8 cellular contexts compared by ENCODE assay signal in genomic region chr7:88759216-88759955, GRCh38. TPM values are rescaled to one million over a fixed set of nuclear protein-coding genes. Genes with fewer than 3 reads are reported as not detected.
DNase-seq lines count a peak whose midpoint lies in the region; ATAC-seq and TF ChIP-seq lines count a peak whose summit lies in the region.

TSS of gene ZNF804B (plus strand) at chr7:88759700. CDS start at chr7:88759977, 277 bp downstream.

- H3K9me3 ChIP-seq in body of pancreas: no peaks in the 10 kb centered on the region
- H3K9me3 ChIP-seq in lung (ENCODE audit: control insufficient read depth in 2 of 2, insufficient read depth in 1 of 2, low read length in 1 of 2): peaks cover 0 to 3% of the 10 kb centered on the region in 2 donors
- no peaks in the 10 kb centered on the region for H3K9me3 ChIP-seq in upper lobe of right lung

- 0 to 1% methylated on average over 14 to 62 of the region's 64 CpGs for WGBS in body of pancreas, 2 donors
- 0 to 2% methylated on average over 57 to 64 of the region's 64 CpGs for WGBS in lung, 2 donors

- H3K4me1 Mint-ChIP-seq in activated T-cell treated with anti-CD3 and anti-CD28 coated beads, Interleukin-2, amount 50 U/mL, for 24 hours (ENCODE audit: low read depth): no peaks in the 10 kb centered on the region

- H3K27me3 ChIP-seq in body of pancreas (peaks cover 3 to 10% of the 10 kb centered on the region in 2 donors), lung (ENCODE audit: control insufficient read depth, insufficient read depth) (peaks cover 4% of the 10 kb centered on the region), upper lobe of right lung (peaks cover 45% of the 10 kb centered on the region)

- H3K4me3 ChIP-seq in body of pancreas (peak within 1 kb of the TSS; percentile 28 to 41), lung (no peak within 1 kb of the TSS), upper lobe of right lung (no peak within 1 kb of the TSS)

- ATAC-seq in body of pancreas (peak; percentile 81), lung (ENCODE audit: insufficient read depth, low FRiP score) (peak; percentile 38), upper lobe of right lung (peak; percentile 54), HG03095 (IDR thresholded peaks at IDR 0.05; ENCODE audit: unreplicated experiment) (no peak), GM21526 (IDR thresholded peaks at IDR 0.05; ENCODE audit: low FRiP score, unreplicated experiment) (no peak), GM21367 (IDR thresholded peaks at IDR 0.05; ENCODE audit: unreplicated experiment) (no peak)

- TF ChIP-seq CTCF in body of pancreas (IDR thresholded peaks at IDR 0.05) (peak in 3 of 7 experiments; percentile 14 to 22 (median 20)), lung (IDR thresholded peaks at IDR 0.05; ENCODE audit: control extremely low read depth, extremely low read depth) (no peak), upper lobe of right lung (IDR thresholded peaks at IDR 0.05) (no peak)

- no peaks in the 10 kb centered on the region for H3K9me3 Mint-ChIP-seq in activated T-cell treated with anti-CD3 and anti-CD28 coated beads, Interleukin-2, amount 50 U/mL, for 24 hours

- H3K27ac ChIP-seq in body of pancreas (peak within 1 kb of the TSS in 3 of 4 donors; percentile 60 to 70 (median 68)), lung (ENCODE audit: low read depth in 1 of 2, low read length in 1 of 2) (no peak within 1 kb of the TSS), upper lobe of right lung (no peak within 1 kb of the TSS)

- peaks cover 17% of the 10 kb centered on the region for H3K4me1 ChIP-seq in body of pancreas
- H3K4me1 ChIP-seq in lung (ENCODE audit: control insufficient read depth in 2 of 2, insufficient read depth in 2 of 2, low read length in 2 of 2): peaks cover 0 to 8% of the 10 kb centered on the region in 2 donors
- no peaks in the 10 kb centered on the region for H3K4me1 ChIP-seq in upper lobe of right lung

- intact Hi-C loops in body of pancreas (cut with DNase I) (no loop called here), upper lobe of right lung (cut with DNase I) (no loop called here)

- peak; percentile 24 for DNase-seq in activated T-cell treated with anti-CD3 and anti-CD28 coated beads, Interleukin-2, amount 50 U/mL, for 24 hours
- no peak for DNase-seq in activated T-cell treated with anti-CD3 and anti-CD28 coated beads, Interleukin-2, amount 50 U/mL, for 1 hour
- peak; percentile 39 to 69 (median 58) for DNase-seq in body of pancreas
- no peak for DNase-seq in lung (ENCODE audit: low spot score)
- DNase-seq in upper lobe of right lung: peak; percentile 64

- TF ChIP-seq POLR2A in body of pancreas (IDR thresholded peaks at IDR 0.05): peak in 2 of 3 donors; percentile 41 to 54

- H3K36me3 ChIP-seq in body of pancreas (replicated peaks in 1 of 2; ENCODE audit: insufficient read depth in 1 of 2, low read depth in 2 of 2) (no peaks in the 10 kb centered on the region), lung (ENCODE audit: control insufficient read depth in 2 of 2, insufficient read depth in 2 of 2, low read length in 2 of 2) (no peaks in the 10 kb centered on the region), upper lobe of right lung (no peaks in the 10 kb centered on the region)

- H3K36me3 Mint-ChIP-seq in activated T-cell treated with anti-CD3 and anti-CD28 coated beads, Interleukin-2, amount 50 U/mL, for 24 hours (ENCODE audit: low read depth): no peaks in the 10 kb centered on the region

- H3K4me3 Mint-ChIP-seq in activated T-cell treated with anti-CD3 and anti-CD28 coated beads, Interleukin-2, amount 50 U/mL, for 24 hours: no peak within 1 kb of the TSS

- peaks cover 46% of the 10 kb centered on the region for H3K27me3 Mint-ChIP-seq in activated T-cell treated with anti-CD3 and anti-CD28 coated beads, Interleukin-2, amount 50 U/mL, for 24 hours

- no peak within 1 kb of the TSS for H3K27ac Mint-ChIP-seq in activated T-cell treated with anti-CD3 and anti-CD28 coated beads, Interleukin-2, amount 50 U/mL, for 24 hours

RNA-seq across cellular contexts. Expression of gene ZNF804B, which starts in this region (rescaled TPM):
- 1 to 10 TPM in 1 of 2 donors, under 1 TPM in 1; under 0.01 to 4.9 TPM for total RNA-seq in body of pancreas
- not detected for total RNA-seq in lung
- polyA plus RNA-seq in lung: not detected
- total RNA-seq in upper lobe of right lung: not detected

Comparison
In these comparisons a context has a peak if more than half of its experiments do, and no peak if none do; other contexts are left out.
1. DNase-seq: peak in activated T-cell treated with anti-CD3 and anti-CD28 coated beads, Interleukin-2, amount 50 U/mL, for 24 hours (single experiment) and body of pancreas (4 of 4); none in activated T-cell treated with anti-CD3 and anti-CD28 coated beads, Interleukin-2, amount 50 U/mL, for 1 hour (single experiment) and lung (single experiment).
2. Peak in ATAC-seq in lung; RNA of the gene not detected or under 1 TPM.
3. Peak in DNase-seq and ATAC-seq in upper lobe of right lung; RNA of the gene not detected or under 1 TPM.
4. H3K27ac ChIP-seq: peak in body of pancreas (3 of 4); none in lung (0 of 2) and upper lobe of right lung (single experiment).
5. H3K4me3 ChIP-seq: peak in body of pancreas (2 of 2); none in lung (single experiment) and upper lobe of right lung (single experiment).